Comparison of ENCODE assay signal across 28 cellular contexts in the genomic region with DNA sequence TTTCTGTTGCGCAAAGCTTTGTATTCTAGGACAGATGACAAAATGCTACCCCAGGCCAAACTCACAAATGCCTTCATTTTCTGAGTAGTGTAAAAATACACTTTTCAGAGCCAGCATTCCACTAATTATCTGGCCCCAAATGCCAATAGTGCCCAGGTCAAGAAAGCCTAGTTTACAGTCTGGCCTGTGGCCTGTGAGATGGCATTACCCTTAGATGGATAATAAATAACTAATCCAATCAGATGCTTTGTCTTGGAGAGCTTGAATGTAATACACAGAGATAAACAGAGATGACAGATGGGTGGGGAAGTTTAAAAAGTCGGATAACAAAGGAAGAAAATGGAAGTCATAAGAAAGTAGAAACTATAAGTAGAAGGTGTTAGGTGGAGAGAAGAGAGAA.
DNase-seq lines count a peak whose midpoint lies in the region; ATAC-seq, FAIRE-seq and TF ChIP-seq lines count a peak whose summit lies in the region.
"Had no signal": no experiment of that assay in that cellular context is flagged by ENCODE, and none has a peak within 500 bp of the region (broad histone marks: within the 10 kb centered on the region; RNA-seq: fewer than 3 reads in every experiment).

No MANE protein-coding gene starts in this region.

- H3K4me3 ChIP-seq in right lobe of liver (no peak overlapping the region), HepG2 (replicated peaks in 1 of 3; ENCODE audit: insufficient read depth in 1 of 3, low read depth in 2 of 3, low read length in 3 of 3) (no peak overlapping the region)
- H3K4me3 ChIP-seq: BLaER1, GM12878 had no signal

- intact Hi-C loops in right lobe of liver (cut with DNase I) (no loop called here), HepG2 (cut with micrococcal nuclease; ENCODE audit: unreplicated experiment) (no loop called here)

- TF ChIP-seq POLR2A in right lobe of liver (IDR thresholded peaks at IDR 0.05) (no peak), HepG2 (IDR thresholded peaks at IDR 0.05; ENCODE audit: insufficient read depth in 1 of 2, low read depth in 2 of 2, low read length in 2 of 2) (no peak)

- peaks cover 0 to 18% (median 2%) of the 10 kb centered on the region in 4 donors for H3K4me1 ChIP-seq in right lobe of liver
- H3K4me1 ChIP-seq in HepG2 (ENCODE audit: insufficient read depth, low read length), result no peaks in the 10 kb centered on the region
- H3K4me1 ChIP-seq: BLaER1 had no signal

- H3K27me3 ChIP-seq in right lobe of liver, result no peaks in the 10 kb centered on the region
- no peaks in the 10 kb centered on the region for H3K27me3 ChIP-seq in HepG2 (ENCODE audit: control insufficient read depth in 1 of 2, insufficient read depth in 2 of 2, low read length in 2 of 2)
- H3K27me3 ChIP-seq: BE2C had no signal

- ATAC-seq in right lobe of liver (peak; percentile 45 to 70 (median 57)), HepG2 (no peak)
- ATAC-seq: GM12878 had no signal

- TF ChIP-seq EP300 in HepG2 (IDR thresholded peaks at IDR 0.05; ENCODE audit: low read depth in 2 of 2, low read length in 2 of 2) (no peak), HepG2 (CRISPR knock-in tag; IDR thresholded peaks at IDR 0.05; ENCODE audit: borderline replicate concordance) (no peak)

- CTCF ChIA-PET in HepG2 (lab: Yijun Ruan, JAX; ENCODE audit: low intra/inter-chr PET ratio, low total read pairs), result no interaction called here

- peaks cover 27% of the 10 kb centered on the region for H3K9me3 Mint-ChIP-seq in chondrocyte (ENCODE audit: low read depth)
- peaks cover 12% of the 10 kb centered on the region for H3K9me3 Mint-ChIP-seq in osteocyte (ENCODE audit: unreplicated experiment)

- no peaks in the 10 kb centered on the region for H3K79me2 ChIP-seq in HepG2 (ENCODE audit: insufficient read depth, low read length)

- no peak for TF ChIP-seq RAD21 in HepG2 (CRISPR knock-in tag; IDR thresholded peaks at IDR 0.05)

- in situ Hi-C loops in HepG2 (cut with HindIII; ENCODE audit: extremely low pct_ligation_motif_present, low pct_unique_long_range_greater_than_20kb), result no loop called here

- no peak for DNase-seq in right lobe of liver
- DNase-seq in HepG2 (ENCODE audit: low spot score), result no peak
- DNase-seq in chondrocyte (ENCODE audit: low spot score), result no peak
- no peak for DNase-seq in osteocyte (ENCODE audit: extremely low spot score, unreplicated experiment)
- DNase-seq in T-helper 2 cell, result no peak
- DNase-seq in stimulated activated CD4-positive, alpha-beta T cell treated with anti-CD3 and anti-CD28 coated beads, Interleukin-4, amount 100 ng/mL, for 4 hours, result no peak
- DNase-seq: 8988T; ACHN; BE2C; C1 segment of cervical spinal cord; CD4-positive, alpha-beta memory T cell; CD4-positive, CD25-positive, alpha-beta regulatory T cell; CD8-positive, alpha-beta memory T cell; COR-L47; DMS 273 treated with DMSO at 0.1 percent for 48 hours; DMS153; DMS53; DMS79; DND-41; EL; GDM1 had no signal

- POLR2A ChIA-PET in HepG2 (lab: Yijun Ruan, JAX), result no interaction called here

- no TSS peak for BruUV-seq in HepG2 (replicated peaks; lab: Mats Ljungman, UMichigan)

- H3K4me3 Mint-ChIP-seq in chondrocyte (ENCODE audit: unreplicated experiment) (no peak overlapping the region), osteocyte (ENCODE audit: unreplicated experiment) (no peak overlapping the region)
- H3K4me3 Mint-ChIP-seq: CD14-positive monocyte; CD4-positive, alpha-beta memory T cell; CD4-positive, CD25-positive, alpha-beta regulatory T cell; CD8-positive, alpha-beta memory T cell had no signal

- no peak overlapping the region for H2AFZ ChIP-seq in HepG2 (ENCODE audit: low read length)

- TF ChIP-seq CTCF in right lobe of liver (IDR thresholded peaks at IDR 0.05) (no peak), HepG2 (CRISPR knock-in tag; IDR thresholded peaks at IDR 0.05) (no peak), chondrocyte (IDR thresholded peaks at IDR 0.05) (no peak), osteocyte (IDR thresholded peaks at IDR 0.05) (no peak)

- no peaks in the 10 kb centered on the region for H3K9me3 ChIP-seq in right lobe of liver
- no peaks in the 10 kb centered on the region for H3K9me3 ChIP-seq in HepG2 (ENCODE audit: low read length)
- H3K9me3 ChIP-seq: BE2C, BLaER1 had no signal

- H3K36me3 ChIP-seq in right lobe of liver (no peaks in the 10 kb centered on the region), HepG2 (replicated peaks in 1 of 2; ENCODE audit: control insufficient read depth in 1 of 2, insufficient read depth in 2 of 2, low read length in 2 of 2) (no peaks in the 10 kb centered on the region)
- H3K36me3 ChIP-seq: BE2C, BLaER1 had no signal

- H3K27me3 Mint-ChIP-seq in chondrocyte (ENCODE audit: low read depth) (no peaks in the 10 kb centered on the region), osteocyte (ENCODE audit: unreplicated experiment) (no peaks in the 10 kb centered on the region)
- H3K27me3 Mint-ChIP-seq: CD4-positive, CD25-positive, alpha-beta regulatory T cell had no signal

- H3K36me3 Mint-ChIP-seq in chondrocyte (ENCODE audit: low read depth) (peaks cover 2% of the 10 kb centered on the region), osteocyte (ENCODE audit: unreplicated experiment) (peaks cover 2% of the 10 kb centered on the region)
- H3K36me3 Mint-ChIP-seq: CD14-positive monocyte; CD4-positive, alpha-beta memory T cell; CD4-positive, CD25-positive, alpha-beta regulatory T cell; CD8-positive, alpha-beta memory T cell had no signal

- H3K4me1 Mint-ChIP-seq in chondrocyte (ENCODE audit: low read depth), result peaks cover 59% of the 10 kb centered on the region
- H3K4me1 Mint-ChIP-seq in osteocyte (ENCODE audit: unreplicated experiment), result peaks cover 57% of the 10 kb centered on the region
- H3K4me1 Mint-ChIP-seq: CD14-positive monocyte; CD4-positive, alpha-beta memory T cell; CD4-positive, CD25-positive, alpha-beta regulatory T cell; CD8-positive, alpha-beta memory T cell had no signal

- H3K27ac ChIP-seq in right lobe of liver (peak overlapping the region in 2 of 3 donors; percentile 67), HepG2 (ENCODE audit: extremely low read length, insufficient read depth, low read length) (no peak overlapping the region)
- H3K27ac ChIP-seq: BLaER1 had no signal

- 60% methylated on average over 2 of the region's 2 CpGs for WGBS in right lobe of liver (ENCODE audit: insufficient coverage, low coverage, low lambda C conversion rate, missing lambda C conversion rate)
- 71% methylated on average over 2 of the region's 2 CpGs for WGBS in HepG2 (ENCODE audit: low lambda C conversion rate)

- H4K20me1 ChIP-seq in HepG2 (ENCODE audit: insufficient read depth, low read length), result no peaks in the 10 kb centered on the region
- H4K20me1 ChIP-seq: BLaER1 had no signal

- H3K27ac Mint-ChIP-seq in chondrocyte (ENCODE audit: unreplicated experiment), result peak overlapping the region; percentile 9
- peak overlapping the region; percentile 7 for H3K27ac Mint-ChIP-seq in osteocyte (ENCODE audit: unreplicated experiment)
- H3K27ac Mint-ChIP-seq: CD14-positive monocyte; CD4-positive, alpha-beta memory T cell; CD4-positive, CD25-positive, alpha-beta regulatory T cell; CD8-positive, alpha-beta memory T cell had no signal

- FAIRE-seq in HepG2 (lab: Jason Lieb, UNC), result no peak
- FAIRE-seq: A204.1, GM12878, GM12892, GM18507, GM19239 had no signal

- no peak overlapping the region for H3K9ac ChIP-seq in HepG2 (ENCODE audit: insufficient read depth, low read depth, low read length)
- H3K9ac ChIP-seq: BLaER1 had no signal

- no peak overlapping the region for H3K4me2 ChIP-seq in HepG2 (ENCODE audit: low read depth, low read length)
- H3K4me2 ChIP-seq: BLaER1 had no signal

TF ChIP-seq in HepG2, 621 proteins besides CTCF, POLR2A, EP300 and RAD21 (continues in another document):
- TF ChIP-seq KAT2B (IDR thresholded peaks at IDR 0.05; ENCODE audit: borderline replicate concordance, low read depth, low read length) (no peak), SAP130 (CRISPR knock-in tag; IDR thresholded peaks at IDR 0.05; ENCODE audit: low read depth) (no peak), ZNF441 (CRISPR knock-in tag; IDR thresholded peaks at IDR 0.05; ENCODE audit: borderline replicate concordance) (no peak), ZNF572 (CRISPR knock-in tag; IDR thresholded peaks at IDR 0.05) (no peak), ZMYM2 (CRISPR knock-in tag; IDR thresholded peaks at IDR 0.05) (no peak), PCBP1 (IDR thresholded peaks at IDR 0.05; ENCODE audit: borderline replicate concordance, low read depth, low read length) (no peak), SIX4 (CRISPR knock-in tag; IDR thresholded peaks at IDR 0.05) (no peak)
- TF ChIP-seq, protein P1, sequence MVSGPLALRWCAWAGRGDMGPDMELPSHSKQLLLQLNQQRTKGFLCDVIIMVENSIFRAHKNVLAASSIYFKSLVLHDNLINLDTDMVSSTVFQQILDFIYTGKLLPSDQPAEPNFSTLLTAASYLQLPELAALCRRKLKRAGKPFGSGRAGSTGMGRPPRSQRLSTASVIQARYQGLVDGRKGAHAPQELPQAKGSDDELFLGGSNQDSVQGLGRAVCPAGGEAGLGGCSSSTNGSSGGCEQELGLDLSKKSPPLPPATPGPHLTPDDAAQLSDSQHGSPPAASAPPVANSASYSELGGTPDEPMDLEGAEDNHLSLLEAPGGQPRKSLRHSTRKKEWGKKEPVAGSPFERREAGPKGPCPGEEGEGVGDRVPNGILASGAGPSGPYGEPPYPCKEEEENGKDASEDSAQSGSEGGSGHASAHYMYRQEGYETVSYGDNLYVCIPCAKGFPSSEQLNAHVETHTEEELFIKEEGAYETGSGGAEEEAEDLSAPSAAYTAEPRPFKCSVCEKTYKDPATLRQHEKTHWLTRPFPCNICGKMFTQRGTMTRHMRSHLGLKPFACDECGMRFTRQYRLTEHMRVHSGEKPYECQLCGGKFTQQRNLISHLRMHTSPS (CRISPR knock-in tag; IDR thresholded peaks at IDR 0.05; ENCODE audit: low read depth), result no peak
- TF ChIP-seq, protein P2, sequence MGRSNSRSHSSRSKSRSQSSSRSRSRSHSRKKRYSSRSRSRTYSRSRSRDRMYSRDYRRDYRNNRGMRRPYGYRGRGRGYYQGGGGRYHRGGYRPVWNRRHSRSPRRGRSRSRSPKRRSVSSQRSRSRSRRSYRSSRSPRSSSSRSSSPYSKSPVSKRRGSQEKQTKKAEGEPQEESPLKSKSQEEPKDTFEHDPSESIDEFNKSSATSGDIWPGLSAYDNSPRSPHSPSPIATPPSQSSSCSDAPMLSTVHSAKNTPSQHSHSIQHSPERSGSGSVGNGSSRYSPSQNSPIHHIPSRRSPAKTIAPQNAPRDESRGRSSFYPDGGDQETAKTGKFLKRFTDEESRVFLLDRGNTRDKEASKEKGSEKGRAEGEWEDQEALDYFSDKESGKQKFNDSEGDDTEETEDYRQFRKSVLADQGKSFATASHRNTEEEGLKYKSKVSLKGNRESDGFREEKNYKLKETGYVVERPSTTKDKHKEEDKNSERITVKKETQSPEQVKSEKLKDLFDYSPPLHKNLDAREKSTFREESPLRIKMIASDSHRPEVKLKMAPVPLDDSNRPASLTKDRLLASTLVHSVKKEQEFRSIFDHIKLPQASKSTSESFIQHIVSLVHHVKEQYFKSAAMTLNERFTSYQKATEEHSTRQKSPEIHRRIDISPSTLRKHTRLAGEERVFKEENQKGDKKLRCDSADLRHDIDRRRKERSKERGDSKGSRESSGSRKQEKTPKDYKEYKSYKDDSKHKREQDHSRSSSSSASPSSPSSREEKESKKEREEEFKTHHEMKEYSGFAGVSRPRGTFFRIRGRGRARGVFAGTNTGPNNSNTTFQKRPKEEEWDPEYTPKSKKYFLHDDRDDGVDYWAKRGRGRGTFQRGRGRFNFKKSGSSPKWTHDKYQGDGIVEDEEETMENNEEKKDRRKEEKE (IDR thresholded peaks at IDR 0.05), result no peak
